8 cellular contexts compared by ENCODE assay signal in genomic region chr2:9842487-9843228, GRCh38. TPM values are rescaled to one million over a fixed set of nuclear protein-coding genes. Genes with fewer than 3 reads are reported as not detected.
DNase-seq lines count a peak whose midpoint lies in the region; TF ChIP-seq lines count a peak whose summit lies in the region.

No MANE protein-coding gene starts in this region.

- no peaks in the 10 kb centered on the region for H3K9me3 ChIP-seq in cardiac muscle cell (ENCODE audit: low read depth)
- no peaks in the 10 kb centered on the region for H3K9me3 ChIP-seq in mammary epithelial cell (replicated peaks; ENCODE audit: insufficient read depth, low read length)
- no peaks in the 10 kb centered on the region for H3K9me3 ChIP-seq in mesodermal cell (ENCODE audit: control insufficient read depth, low read length)
- H3K9me3 ChIP-seq in vagina: no peaks in the 10 kb centered on the region

- DNase-seq in cardiac muscle cell (ENCODE audit: low read depth in 1 of 2, low spot score in 1 of 2) (no peak), cardiac septum (ENCODE audit: low spot score) (no peak), mammary epithelial cell (no peak), vagina (ENCODE audit: extremely low spot score in 2 of 2) (no peak), NCI-H2227 treated with DMSO at 0.1 percent for 48 hours (lab: John Stamatoyannopoulos, UW) (no peak), NCI-H226 (no peak), NCI-H82 (lab: John Stamatoyannopoulos, UW) (no peak)

- WGBS in mammary epithelial cell (ENCODE audit: low coverage, missing lambda C conversion rate): 28% methylated on average over 14 of the region's 21 CpGs
- 8 to 26% methylated on average over 15 to 18 of the region's 21 CpGs for WGBS in mesodermal cell (ENCODE audit: insufficient coverage in 2 of 2), 2 experiments

- H3K79me2 ChIP-seq in mammary epithelial cell (ENCODE audit: insufficient read depth, low read length): peaks cover 22% of the 10 kb centered on the region

- H2AFZ ChIP-seq in mammary epithelial cell (ENCODE audit: low read depth, low read length): peak overlapping the region; percentile 96

- H3K4me3 ChIP-seq in cardiac muscle cell (peak overlapping the region; percentile 63), mammary epithelial cell (replicated peaks in 1 of 3; ENCODE audit: insufficient read depth in 1 of 3, low read depth in 2 of 3, low read length in 3 of 3) (peak overlapping the region; percentile 69 to 83 (median 73)), mesodermal cell (ENCODE audit: extremely low read depth, insufficient read depth, low read length, poor library complexity, severe bottlenecking) (peak overlapping the region; percentile 61), vagina (peak overlapping the region; percentile 60 to 75)

- dilution Hi-C loops in mammary epithelial cell (cut with HindIII; ENCODE audit: low sequenced_read_pairs): no loop called here

- intact Hi-C loops in cardiac septum (cut with DNase I) (loop anchor here (5.0 to 10.0 kb wide), 2 partner anchors 140 to 202 kb away; partner anchors contain the start of gene KLF11), mammary epithelial cell (cut with micrococcal nuclease) (loop anchor here (1.0 kb wide), 4 partner anchors 28 to 109 kb away; partner anchors contain the start of gene GRHL1), vagina (cut with DNase I) (no loop called here)

- H3K27ac ChIP-seq in cardiac muscle cell: peak overlapping the region; percentile 77
- H3K27ac ChIP-seq in mammary epithelial cell (ENCODE audit: insufficient read depth, low read depth, low read length): peak overlapping the region; percentile 91
- peak overlapping the region; percentile 91 for H3K27ac ChIP-seq in mesodermal cell (ENCODE audit: low read depth, low read length, severe bottlenecking)
- peak overlapping the region; percentile 82 for H3K27ac ChIP-seq in vagina

- TF ChIP-seq POLR2A in vagina (IDR thresholded peaks at IDR 0.05): no peak

- CTCF ChIA-PET in mammary epithelial cell (lab: Charles Lee; ENCODE audit: low non-redundant PET): no interaction called here

- TF ChIP-seq CTCF in cardiac muscle cell (IDR thresholded peaks at IDR 0.05; ENCODE audit: low read depth, low read length) (no peak), mammary epithelial cell (conservative IDR thresholded peaks at IDR 0.05 in 1 of 2, IDR thresholded peaks at IDR 0.05 in 1 of 2; ENCODE audit: extremely low read depth in 1 of 2, insufficient read depth in 1 of 2, low read depth in 1 of 2, low read length in 2 of 2) (no peak), vagina (IDR thresholded peaks at IDR 0.05) (no peak)

- in situ Hi-C loops in mammary epithelial cell (cut with MboI; ENCODE audit: low sequenced_read_pairs in 2 of 2): no loop called here

- H3K36me3 ChIP-seq in cardiac muscle cell (peaks cover 9% of the 10 kb centered on the region), mammary epithelial cell (ENCODE audit: insufficient read depth, low read length) (no peaks in the 10 kb centered on the region), mesodermal cell (ENCODE audit: control insufficient read depth, insufficient read depth, low read length) (peaks cover 32% of the 10 kb centered on the region), vagina (peaks cover 0 to 10% of the 10 kb centered on the region in 2 donors)

- peak overlapping the region; percentile 96 for H3K9ac ChIP-seq in mammary epithelial cell (ENCODE audit: insufficient read depth, low read length)

- BruUV-seq in mammary epithelial cell (replicated peaks; lab: Mats Ljungman, UMichigan): TSS peak; percentile 81

- peaks cover 8% of the 10 kb centered on the region for H3K4me1 ChIP-seq in cardiac muscle cell (ENCODE audit: low read depth)
- H3K4me1 ChIP-seq in mammary epithelial cell (ENCODE audit: insufficient read depth, low read length): peaks cover 41% of the 10 kb centered on the region
- H3K4me1 ChIP-seq in mesodermal cell (ENCODE audit: control insufficient read depth, insufficient read depth, low read length, poor library complexity, severe bottlenecking): peaks cover 5% of the 10 kb centered on the region
- peaks cover 37% of the 10 kb centered on the region for H3K4me1 ChIP-seq in vagina

- H3K27me3 ChIP-seq in cardiac muscle cell: no peaks in the 10 kb centered on the region
- H3K27me3 ChIP-seq in mammary epithelial cell (ENCODE audit: insufficient read depth, low read length): no peaks in the 10 kb centered on the region
- no peaks in the 10 kb centered on the region for H3K27me3 ChIP-seq in vagina

- peak overlapping the region; percentile 92 for H3K4me2 ChIP-seq in mammary epithelial cell (ENCODE audit: insufficient read depth, low read depth, low read length)

- H4K20me1 ChIP-seq in mammary epithelial cell (ENCODE audit: insufficient read depth, low read length): no peaks in the 10 kb centered on the region

RNA-seq across cellular contexts. Expression of gene TAF1B, which starts 0.6 kb away (rescaled TPM):
- total RNA-seq in cardiac muscle cell: 6.7 and 11.2 TPM in 2 replicates
- polyA plus RNA-seq in cardiac muscle cell: 14.2 and 18.8 TPM in 2 replicates
- total RNA-seq in cardiac septum: 8.4 TPM
- 10 to 100 TPM; 13.5 to 25.5 TPM for total RNA-seq in mammary epithelial cell
- 9.4 TPM for polyA plus RNA-seq in mammary epithelial cell
- polyA minus RNA-seq in mammary epithelial cell: 30.4 TPM
- 25.9 TPM for polyA plus RNA-seq in mesodermal cell (2013, experiment 1 of 2)
- 31.5 TPM for polyA plus RNA-seq in mesodermal cell (2013, experiment 2 of 2)
- 20.1 TPM for total RNA-seq in vagina
